Comparison of ENCODE assay signal across 13 cellular contexts in the genomic region with DNA sequence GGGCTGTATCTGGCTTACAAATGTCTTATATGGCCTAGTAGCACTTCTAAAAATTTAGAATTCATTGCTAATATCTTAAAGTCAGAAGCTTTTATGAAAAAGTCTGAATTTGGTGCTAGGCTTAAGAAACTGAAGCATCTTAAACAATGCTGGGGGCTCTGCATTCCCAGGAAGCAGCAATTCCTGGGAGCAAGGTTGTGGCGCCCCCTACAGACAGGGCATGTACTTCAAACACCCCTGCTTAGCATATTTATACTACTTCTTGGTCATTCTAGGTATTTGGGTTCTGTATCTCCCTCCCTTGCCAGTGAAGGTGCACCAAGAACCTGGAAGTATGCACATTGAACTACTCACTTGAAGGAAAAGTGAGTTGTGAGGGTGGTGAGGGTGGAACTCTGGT.
DNase-seq lines count a peak whose midpoint lies in the region; ATAC-seq and TF ChIP-seq lines count a peak whose summit lies in the region.
"Had no signal": no experiment of that assay in that cellular context is flagged by ENCODE, and none has a peak within 500 bp of the region (broad histone marks: within the 10 kb centered on the region; RNA-seq: fewer than 3 reads in every experiment).

No MANE protein-coding gene starts in this region.

- no peak overlapping the region for H2BK15ac ChIP-seq in mesendoderm (replicated peaks; ENCODE audit: low read depth)

- POLR2A ChIA-PET in HCT116 (lab: Charles Lee) = no interaction called here

- peak; percentile 58 for TF ChIP-seq RAD21 in HCT116 (IDR thresholded peaks at IDR 0.05; ENCODE audit: low read depth)

- no peaks in the 10 kb centered on the region for H3K9me2 ChIP-seq in HCT116 (ENCODE audit: insufficient read depth)

- no peak overlapping the region for H3K4ac ChIP-seq in mesendoderm (ENCODE audit: low read depth, low read length)

- RAD21 ChIA-PET in HCT116 (lab: Charles Lee; ENCODE audit: low non-redundant PET in 1 of 2, low total read pairs in 2 of 2, uncharacterized antibody in 2 of 2, unreplicated experiment in 2 of 2) = no interaction called here

- no peaks in the 10 kb centered on the region for H3K36me3 ChIP-seq in HCT116 (ENCODE audit: control insufficient read depth in 1 of 2, insufficient read depth in 2 of 2, low read length in 2 of 2)
- no peaks in the 10 kb centered on the region for H3K36me3 ChIP-seq in mesendoderm (ENCODE audit: control insufficient read depth, insufficient read depth, low read length)
- no peaks in the 10 kb centered on the region for H3K36me3 ChIP-seq in left lung
- H3K36me3 ChIP-seq in sigmoid colon = no peaks in the 10 kb centered on the region
- H3K36me3 ChIP-seq: HAP-1, thoracic aorta had no signal

- H2BK5ac ChIP-seq in mesendoderm (ENCODE audit: low read length) = no peak overlapping the region

- H3K4me3 ChIP-seq in HCT116 (replicated peaks in 1 of 2; ENCODE audit: low read depth in 1 of 2, low read length in 2 of 2) (no peak overlapping the region), mesendoderm (ENCODE audit: low read length) (no peak overlapping the region), left lung (no peak overlapping the region), sigmoid colon (no peak overlapping the region)
- H3K4me3 ChIP-seq: HAP-1, psoas muscle, thoracic aorta had no signal

- H3K27me3 ChIP-seq in HCT116 (ENCODE audit: insufficient read depth, low read length) = peaks cover 10% of the 10 kb centered on the region
- H3K27me3 ChIP-seq in mesendoderm (ENCODE audit: insufficient read depth, low read length, poor library complexity) = no peaks in the 10 kb centered on the region
- H3K27me3 ChIP-seq in left lung = no peaks in the 10 kb centered on the region
- H3K27me3 ChIP-seq in sigmoid colon = no peaks in the 10 kb centered on the region

- H3K4me2 ChIP-seq in HCT116 (ENCODE audit: low read length) = no peak overlapping the region
- no peak overlapping the region for H3K4me2 ChIP-seq in mesendoderm (ENCODE audit: low read length)

- H3K23ac ChIP-seq in mesendoderm (ENCODE audit: low read length) = no peak overlapping the region

- no TSS peak for BruUV-seq in HCT116 (replicated peaks; lab: Mats Ljungman, UMichigan)

- DNase-seq in DMS 273 (lab: John Stamatoyannopoulos, UW; ENCODE audit: unreplicated experiment) = peak; percentile 5
- DNase-seq in DMS 273 treated with DMSO at 0.1 percent for 48 hours (lab: John Stamatoyannopoulos, UW) = no peak
- peak; percentile 6 for DNase-seq in HCT116 (ENCODE audit: low read depth, low spot score)
- DNase-seq in SW480 (ENCODE audit: low spot score) = peak; percentile 10
- DNase-seq in mesendoderm = peak; percentile 41
- no peak for DNase-seq in left lung
- no peak for DNase-seq in sigmoid colon
- DNase-seq: 8988T, psoas muscle had no signal

- no peaks in the 10 kb centered on the region for H3K79me2 ChIP-seq in HCT116 (ENCODE audit: insufficient read depth, low read length)
- H3K79me2 ChIP-seq in mesendoderm (ENCODE audit: control insufficient read depth, insufficient read depth, low read length) = no peaks in the 10 kb centered on the region

- H3K18ac ChIP-seq in mesendoderm (ENCODE audit: low read length) = no peak overlapping the region

- no peak overlapping the region for H4K5ac ChIP-seq in mesendoderm (ENCODE audit: low read length)

- no peak overlapping the region for H2BK120ac ChIP-seq in mesendoderm (ENCODE audit: low read depth, low read length)

- H3K9me3 ChIP-seq in HCT116 (ENCODE audit: control insufficient read depth in 1 of 2, insufficient read depth in 1 of 2, low read depth in 1 of 2, low read length in 2 of 2) (no peaks in the 10 kb centered on the region), left lung (peaks cover 0 to 1% of the 10 kb centered on the region in 2 donors), sigmoid colon (no peaks in the 10 kb centered on the region)
- H3K9me3 ChIP-seq: HAP-1, psoas muscle, thoracic aorta had no signal

- CTCF ChIA-PET in HCT116 (lab: Charles Lee) = no interaction called here

- WGBS in mesendoderm (ENCODE audit: extremely low coverage, insufficient coverage, low lambda C conversion rate) = no CpG with 5 or more reads among the region's 1 CpG
- WGBS in sigmoid colon, 2 donors = 10 to 15% methylated on average over 1 of the region's 1 CpG

- H3K27ac ChIP-seq in HCT116 (ENCODE audit: low read depth, low read length) (no peak overlapping the region), mesendoderm (ENCODE audit: low read depth, low read length) (no peak overlapping the region), left lung (no peak overlapping the region), sigmoid colon (no peak overlapping the region)
- H3K27ac ChIP-seq: psoas muscle, thoracic aorta had no signal

- H2AK5ac ChIP-seq in mesendoderm (ENCODE audit: low read length) = no peak overlapping the region

- no peak overlapping the region for H3K56ac ChIP-seq in mesendoderm (ENCODE audit: low read length)

- 0 out of 2 replicates have a peak, but pooled peaks cover 3% of the 10 kb centered on the region for H4K20me1 ChIP-seq in HCT116 (ENCODE audit: insufficient read depth)

- no peak overlapping the region for H4K8ac ChIP-seq in mesendoderm (ENCODE audit: low read depth, low read length)

- no peak for TF ChIP-seq EP300 in sigmoid colon (IDR thresholded peaks at IDR 0.05)

- no peaks in the 10 kb centered on the region for H3K79me1 ChIP-seq in mesendoderm (ENCODE audit: low read length)

- no peak overlapping the region for H2AFZ ChIP-seq in HCT116 (ENCODE audit: low read depth, low read length, poor library complexity, severe bottlenecking)

- TF ChIP-seq POLR2A in HCT116 (IDR thresholded peaks at IDR 0.05; ENCODE audit: borderline replicate concordance, extremely low read depth, insufficient read depth, insufficient read length) (no peak), sigmoid colon (IDR thresholded peaks at IDR 0.05) (no peak)

- ATAC-seq in HCT116 (no peak), left lung (no peak), GM18861 (IDR thresholded peaks at IDR 0.05; ENCODE audit: unreplicated experiment) (no peak)
- ATAC-seq: activated T-helper 17 cell treated with anti-CD3 and anti-CD28 coated beads, Interleukin-2, amount 50 U/mL, for 72 hours; psoas muscle had no signal

- H3K9ac ChIP-seq in HCT116 (ENCODE audit: low read length) = no peak overlapping the region
- no peak overlapping the region for H3K9ac ChIP-seq in mesendoderm (ENCODE audit: low read length)

- TF ChIP-seq CTCF in HCT116 (IDR thresholded peaks at IDR 0.05 in 2 of 3, conservative IDR thresholded peaks at IDR 0.05 in 1 of 3; ENCODE audit: borderline replicate concordance in 1 of 3, insufficient read depth in 1 of 3, low read depth in 2 of 3, low read length in 2 of 3) = peak; percentile 18 to 76 (median 59); a peak in 5 of 6 replicates
- no peak for TF ChIP-seq CTCF in left lung (IDR thresholded peaks at IDR 0.05)
- no peak for TF ChIP-seq CTCF in sigmoid colon (IDR thresholded peaks at IDR 0.05)

- intact Hi-C loops in HCT116 (cut with micrococcal nuclease) (loop anchor here (1.0 to 10.0 kb wide), 2 partner anchors 866 to 891 kb away; no protein-coding TSS in a partner anchor), left lung (cut with DNase I) (no loop called here), sigmoid colon (cut with DNase I) (no loop called here)

- H3K4me1 ChIP-seq in HCT116 (ENCODE audit: control insufficient read depth in 1 of 2, insufficient read depth in 2 of 2, low read length in 2 of 2) (no peaks in the 10 kb centered on the region), mesendoderm (ENCODE audit: control insufficient read depth, low read depth, low read length) (no peaks in the 10 kb centered on the region), left lung (no peaks in the 10 kb centered on the region), sigmoid colon (no peaks in the 10 kb centered on the region)
- H3K4me1 ChIP-seq: HAP-1, psoas muscle had no signal

TF ChIP-seq in HCT116, 20 proteins besides CTCF, POLR2A, EP300 and RAD21:
- no peak for TF ChIP-seq ZFX (IDR thresholded peaks at IDR 0.05)
TF ChIP-seq in HCT116: peak in this region for 0.

Comparison
In these comparisons a context has a peak if more than half of its experiments do, and no peak if none do; other contexts are left out.
1. DNase-seq: peak in DMS 273 (single experiment), HCT116 (single experiment), SW480 (single experiment) and mesendoderm (single experiment); none in DMS 273 treated with DMSO at 0.1 percent for 48 hours (single experiment), left lung (0 of 2) and sigmoid colon (single experiment).
2. CTCF ChIP-seq: peak in HCT116 (3 of 3); none in left lung (0 of 2) and sigmoid colon (0 of 4).